3 cellular contexts compared by ENCODE assay signal in the genomic region with DNA sequence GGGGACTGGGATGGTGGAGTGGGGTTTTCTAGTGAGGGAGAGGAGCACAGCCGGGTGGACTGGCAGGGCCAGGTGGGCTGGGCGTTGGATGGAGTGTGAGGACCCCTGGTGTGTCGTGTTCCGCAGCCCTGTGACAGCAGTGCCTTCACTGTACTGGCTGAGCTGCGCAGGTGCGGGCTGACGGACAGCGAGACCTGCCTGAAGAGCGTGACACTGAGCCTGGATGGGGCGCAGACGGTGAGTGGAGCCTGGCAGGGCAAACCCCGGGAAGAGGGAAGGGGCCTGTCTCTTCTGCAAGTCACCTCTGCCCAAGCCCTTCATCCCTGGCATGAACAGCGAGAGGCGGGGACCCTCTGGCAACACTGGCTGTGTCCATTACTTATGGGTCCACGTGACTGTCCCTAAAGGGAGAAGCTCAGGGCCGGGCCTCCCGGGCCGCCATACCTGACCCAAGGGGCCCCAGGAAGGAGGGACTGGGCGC.
TF ChIP-seq lines count a peak whose summit lies in the region.

No MANE protein-coding gene starts in this region.

TF ChIP-seq in SK-N-SH, 30 proteins besides CTCF, POLR2A, EP300 and RAD21:
- TF ChIP-seq SIN3A (IDR thresholded peaks at IDR 0.05; ENCODE audit: borderline replicate concordance, low read depth, low read length) (no peak), GABPA (IDR thresholded peaks at IDR 0.05; ENCODE audit: low read depth) (no peak), NRF1 (IDR thresholded peaks at IDR 0.05; ENCODE audit: low read depth, low read length) (no peak), MXI1 (IDR thresholded peaks at IDR 0.05; ENCODE audit: low read depth, low read length) (no peak), EZH2phosphoT487 (IDR thresholded peaks at IDR 0.05; ENCODE audit: borderline replicate concordance, low read depth) (no peak), RCOR1 (IDR thresholded peaks at IDR 0.05; ENCODE audit: low read length) (no peak), TEAD4 (IDR thresholded peaks at IDR 0.05; ENCODE audit: borderline replicate concordance, insufficient read depth) (no peak)
- TF ChIP-seq, protein P1, sequence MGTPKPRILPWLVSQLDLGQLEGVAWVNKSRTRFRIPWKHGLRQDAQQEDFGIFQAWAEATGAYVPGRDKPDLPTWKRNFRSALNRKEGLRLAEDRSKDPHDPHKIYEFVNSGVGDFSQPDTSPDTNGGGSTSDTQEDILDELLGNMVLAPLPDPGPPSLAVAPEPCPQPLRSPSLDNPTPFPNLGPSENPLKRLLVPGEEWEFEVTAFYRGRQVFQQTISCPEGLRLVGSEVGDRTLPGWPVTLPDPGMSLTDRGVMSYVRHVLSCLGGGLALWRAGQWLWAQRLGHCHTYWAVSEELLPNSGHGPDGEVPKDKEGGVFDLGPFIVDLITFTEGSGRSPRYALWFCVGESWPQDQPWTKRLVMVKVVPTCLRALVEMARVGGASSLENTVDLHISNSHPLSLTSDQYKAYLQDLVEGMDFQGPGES (IDR thresholded peaks at IDR 0.05; ENCODE audit: low read depth, low read length) = no peak
TF ChIP-seq in SK-N-SH: peak in this region for 0.

TF ChIP-seq in SK-N-SH treated with all-trans-retinoic acid at 6 μM for 48 hours, 23 proteins besides CTCF, POLR2A, EP300 and RAD21:
- TF ChIP-seq ZC3H10 (CRISPR knock-in tag; IDR thresholded peaks at IDR 0.05) = no peak
- no peak for TF ChIP-seq CSDC2 (CRISPR knock-in tag; IDR thresholded peaks at IDR 0.05)
- TF ChIP-seq TCF4 (CRISPR knock-in tag; IDR thresholded peaks at IDR 0.05; ENCODE audit: borderline replicate concordance) = no peak
- no peak for TF ChIP-seq ZFP3 (CRISPR knock-in tag; IDR thresholded peaks at IDR 0.05)
- TF ChIP-seq PPARA (CRISPR knock-in tag; IDR thresholded peaks at IDR 0.05; ENCODE audit: borderline replicate concordance) = no peak
- TF ChIP-seq TOX (CRISPR knock-in tag; IDR thresholded peaks at IDR 0.05; ENCODE audit: borderline replicate concordance) = no peak
- no peak for TF ChIP-seq GLIS3 (CRISPR knock-in tag; IDR thresholded peaks at IDR 0.05)
- TF ChIP-seq, protein P2, sequence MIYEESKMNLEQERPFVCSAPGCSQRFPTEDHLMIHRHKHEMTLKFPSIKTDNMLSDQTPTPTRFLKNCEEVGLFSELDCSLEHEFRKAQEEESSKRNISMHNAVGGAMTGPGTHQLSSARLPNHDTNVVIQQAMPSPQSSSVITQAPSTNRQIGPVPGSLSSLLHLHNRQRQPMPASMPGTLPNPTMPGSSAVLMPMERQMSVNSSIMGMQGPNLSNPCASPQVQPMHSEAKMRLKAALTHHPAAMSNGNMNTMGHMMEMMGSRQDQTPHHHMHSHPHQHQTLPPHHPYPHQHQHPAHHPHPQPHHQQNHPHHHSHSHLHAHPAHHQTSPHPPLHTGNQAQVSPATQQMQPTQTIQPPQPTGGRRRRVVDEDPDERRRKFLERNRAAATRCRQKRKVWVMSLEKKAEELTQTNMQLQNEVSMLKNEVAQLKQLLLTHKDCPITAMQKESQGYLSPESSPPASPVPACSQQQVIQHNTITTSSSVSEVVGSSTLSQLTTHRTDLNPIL (CRISPR knock-in tag; IDR thresholded peaks at IDR 0.05; ENCODE audit: low read depth) = no peak
- no peak for TF ChIP-seq BACH2 (CRISPR knock-in tag; IDR thresholded peaks at IDR 0.05; ENCODE audit: borderline replicate concordance)

TF ChIP-seq in K562, 482 proteins besides CTCF, POLR2A, EP300 and RAD21:
- TF ChIP-seq ZNF282 (CRISPR knock-in tag; IDR thresholded peaks at IDR 0.05) = no peak
- peak; percentile 69 to 75 for TF ChIP-seq NRF1 (conservative IDR thresholded peaks at IDR 0.05 in 1 of 2, IDR thresholded peaks at IDR 0.05 in 1 of 2)
TF ChIP-seq in K562: peak in this region for 1.
